Comparison of ENCODE assay signal across 20 cellular contexts in genomic region chr7:17140421-17140820, GRCh38.
DNase-seq lines count a peak whose midpoint lies in the region; ATAC-seq, FAIRE-seq and TF ChIP-seq lines count a peak whose summit lies in the region.
"Had no signal": no experiment of that assay in that cellular context is flagged by ENCODE, and none has a peak within 500 bp of the region (broad histone marks: within the 10 kb centered on the region; RNA-seq: fewer than 3 reads in every experiment).

No MANE protein-coding gene starts in this region.

- no peak overlapping the region for H3K4me3 Mint-ChIP-seq in CD8-positive, alpha-beta T cell
- H3K4me3 Mint-ChIP-seq in activated naive CD8-positive, alpha-beta T cell treated with anti-CD3 and anti-CD28 coated beads, Interleukin-2, amount 10 ng/mL, durations not matched to agents 7 days and 5 days = no peak overlapping the region
- H3K4me3 Mint-ChIP-seq: activated T-helper 1 cell treated with anti-CD3 and anti-CD28 coated beads, Interleukin-12 subunit alpha, Interleukin-12 subunit beta, Interleukin-2, Interleukin-4 antibody, amounts not matched to agents 30 ng/mL and 10 ng/mL and 1 ng/mL, durations not matched to agents 14 hours and 24 hours and 36 hours; neural crest cell had no signal

- TF ChIP-seq POLR2A in A549 (IDR thresholded peaks at IDR 0.05; ENCODE audit: low read length) = no peak

- H3K36me3 Mint-ChIP-seq in CD8-positive, alpha-beta T cell = no peaks in the 10 kb centered on the region
- peaks cover 10% of the 10 kb centered on the region for H3K36me3 Mint-ChIP-seq in activated naive CD8-positive, alpha-beta T cell treated with anti-CD3 and anti-CD28 coated beads, Interleukin-2, amount 10 ng/mL, durations not matched to agents 7 days and 5 days

- 23% methylated on average over 1 of the region's 1 CpG for WGBS in A549 (ENCODE audit: missing lambda C conversion rate)

- DNase-seq in A549 (ENCODE audit: low read depth in 1 of 2, low spot score in 1 of 2) (no peak), NCI-H69 (lab: John Stamatoyannopoulos, UW) (peak; percentile 31), BE2C (no peak), mucosa of gallbladder (ENCODE audit: low spot score) (no peak), WERI-Rb-1 (no peak), DMS79 treated with DMSO at 0.1 percent for 48 hours (lab: John Stamatoyannopoulos, UW) (no peak)
- DNase-seq in CD8-positive, alpha-beta T cell = no peak
- DNase-seq in activated naive CD8-positive, alpha-beta T cell treated with anti-CD3 and anti-CD28 coated beads, Interleukin-2, amount 10 ng/mL, durations not matched to agents 7 days and 5 days = no peak
- DNase-seq: activated CD4-positive, alpha-beta T cell treated with anti-CD3 and anti-CD28 coated beads, Interleukin-2, amount 50 U/mL, for 4 hours; GF-D8; HCEC 1CT; NCI-H82; spleen had no signal

- ATAC-seq in A549 = no peak
- ATAC-seq in CD8-positive, alpha-beta T cell = no peak
- no peak for ATAC-seq in activated naive CD8-positive, alpha-beta T cell treated with anti-CD3 and anti-CD28 coated beads, Interleukin-2, amount 10 ng/mL, durations not matched to agents 7 days and 5 days (ENCODE audit: low read depth)

- H3K4me2 ChIP-seq in A549 = peak overlapping the region; percentile 37; the same call in 2 of the 3 replicates
- H3K4me2 ChIP-seq: PC-9 had no signal

- no peak for FAIRE-seq in A549 (lab: Jason Lieb, UNC)
- FAIRE-seq: D721Med, frontal cortex, GM12891 had no signal

- no peaks in the 10 kb centered on the region for H3K27me3 ChIP-seq in CD8-positive, alpha-beta T cell (ENCODE audit: insufficient read depth, low read length)
- H3K27me3 ChIP-seq in BE2C = no peaks in the 10 kb centered on the region
- H3K27me3 ChIP-seq in WERI-Rb-1 (ENCODE audit: insufficient read depth, low read depth, severe bottlenecking) = no peaks in the 10 kb centered on the region
- H3K27me3 ChIP-seq: spleen had no signal

- TF ChIP-seq CTCF in A549 (IDR thresholded peaks at IDR 0.05) = no peak
- no peak for TF ChIP-seq CTCF in CD8-positive, alpha-beta T cell (IDR thresholded peaks at IDR 0.05)
- no peak for TF ChIP-seq CTCF in BE2C (IDR thresholded peaks at IDR 0.05; ENCODE audit: low read depth, low read length)
- TF ChIP-seq CTCF in WERI-Rb-1 (IDR thresholded peaks at IDR 0.05; ENCODE audit: low read depth, low read length) = no peak

- H3K4me1 ChIP-seq in A549 (peaks cover 42% of the 10 kb centered on the region), BE2C (no peaks in the 10 kb centered on the region)
- H3K4me1 ChIP-seq in CD8-positive, alpha-beta T cell (ENCODE audit: insufficient read depth, low read length) = peaks cover 42% of the 10 kb centered on the region

- no peaks in the 10 kb centered on the region for H3K9me3 Mint-ChIP-seq in CD8-positive, alpha-beta T cell
- H3K9me3 Mint-ChIP-seq in activated naive CD8-positive, alpha-beta T cell treated with anti-CD3 and anti-CD28 coated beads, Interleukin-2, amount 10 ng/mL, durations not matched to agents 7 days and 5 days = peaks cover 3% of the 10 kb centered on the region
- H3K9me3 Mint-ChIP-seq: neural crest cell had no signal

- no peak for TF ChIP-seq EP300 in A549 (IDR thresholded peaks at IDR 0.05)

- H3K27ac ChIP-seq in A549 = peak overlapping the region; percentile 31 to 38; a peak in 2 of 6 replicates
- H3K27ac ChIP-seq in CD8-positive, alpha-beta T cell (ENCODE audit: low read depth, low read length) = no peak overlapping the region
- H3K27ac ChIP-seq in WERI-Rb-1 = no peak overlapping the region
- H3K27ac ChIP-seq: HL-60, PC-9 had no signal

- no peaks in the 10 kb centered on the region for H3K36me3 ChIP-seq in CD8-positive, alpha-beta T cell (ENCODE audit: insufficient read depth, low read length)
- H3K36me3 ChIP-seq in BE2C = no peaks in the 10 kb centered on the region
- H3K36me3 ChIP-seq in WERI-Rb-1 = no peaks in the 10 kb centered on the region
- H3K36me3 ChIP-seq: spleen had no signal

- POLR2A ChIA-PET in A549 (lab: Yijun Ruan, JAX) = no interaction called here
- POLR2A ChIA-PET in CD8-positive, alpha-beta T cell (lab: Charles Lee) = interaction anchor here (0.8 kb wide), 1 partner anchor 159 kb away, joined by 3 read pairs; no protein-coding TSS in a partner anchor
- POLR2A ChIA-PET in activated naive CD8-positive, alpha-beta T cell treated with anti-CD3 and anti-CD28 coated beads, Interleukin-2, amount 10 ng/mL, durations not matched to agents 7 days and 5 days (lab: Charles Lee) = interaction anchor here (1.2 to 1.9 kb wide), 5 partner anchors 10 to 159 kb away, joined by 3 to 15 read pairs (median 5); partner anchors contain the start of gene AHR

- peaks cover 57% of the 10 kb centered on the region for H3K4me1 Mint-ChIP-seq in CD8-positive, alpha-beta T cell (ENCODE audit: low read depth)
- H3K4me1 Mint-ChIP-seq in activated naive CD8-positive, alpha-beta T cell treated with anti-CD3 and anti-CD28 coated beads, Interleukin-2, amount 10 ng/mL, durations not matched to agents 7 days and 5 days = peaks cover 61% of the 10 kb centered on the region

- TF ChIP-seq RAD21 in A549 (conservative IDR thresholded peaks at IDR 0.05 in 1 of 2, IDR thresholded peaks at IDR 0.05 in 1 of 2) = no peak

- H3K4me3 ChIP-seq in A549 (no peak overlapping the region), BE2C (ENCODE audit: low read depth, low read length) (no peak overlapping the region), WERI-Rb-1 (ENCODE audit: low read depth, low read length) (no peak overlapping the region)
- no peak overlapping the region for H3K4me3 ChIP-seq in CD8-positive, alpha-beta T cell (ENCODE audit: low read depth, low read length)
- H3K4me3 ChIP-seq: PC-9, spleen had no signal

- peak overlapping the region; percentile 88 for H3K27ac Mint-ChIP-seq in CD8-positive, alpha-beta T cell
- H3K27ac Mint-ChIP-seq in activated naive CD8-positive, alpha-beta T cell treated with anti-CD3 and anti-CD28 coated beads, Interleukin-2, amount 10 ng/mL, durations not matched to agents 7 days and 5 days = peak overlapping the region; percentile 35

- intact Hi-C loops in CD8-positive, alpha-beta T cell (cut with DNase I, micrococcal nuclease) = loop anchor here (5.0 to 10.0 kb wide), 2 partner anchors 157 to 496 kb away; partner anchors contain the start of genes AHR (in 1 of the 2), ANKMY2 (in 1 of the 2) and BZW2 (in 1 of the 2)

- no peaks in the 10 kb centered on the region for H3K27me3 Mint-ChIP-seq in CD8-positive, alpha-beta T cell (ENCODE audit: low read depth)
- H3K27me3 Mint-ChIP-seq in activated naive CD8-positive, alpha-beta T cell treated with anti-CD3 and anti-CD28 coated beads, Interleukin-2, amount 10 ng/mL, durations not matched to agents 7 days and 5 days = no peaks in the 10 kb centered on the region

- no peaks in the 10 kb centered on the region for H3K9me3 ChIP-seq in A549
- no peaks in the 10 kb centered on the region for H3K9me3 ChIP-seq in CD8-positive, alpha-beta T cell (ENCODE audit: low read length)
- no peaks in the 10 kb centered on the region for H3K9me3 ChIP-seq in BE2C
- H3K9me3 ChIP-seq in WERI-Rb-1 (ENCODE audit: severe bottlenecking) = no peaks in the 10 kb centered on the region
- H3K9me3 ChIP-seq: spleen had no signal

- CTCF ChIA-PET in A549 (lab: Yijun Ruan, JAX) = interaction anchor here (1.1 kb wide), 2 partner anchors 10 to 13 kb away, joined by 3 to 5 read pairs; no protein-coding TSS in a partner anchor
- CTCF ChIA-PET in CD8-positive, alpha-beta T cell (lab: Charles Lee) = interaction anchor here (0.9 kb wide), 1 partner anchor 11 kb away, joined by 3 read pairs; no protein-coding TSS in a partner anchor

TF ChIP-seq in A549, 52 proteins besides CTCF, POLR2A, EP300 and RAD21:
- TF ChIP-seq HEYL (CRISPR knock-in tag; IDR thresholded peaks at IDR 0.05) (no peak), HDAC2 (IDR thresholded peaks at IDR 0.05) (no peak), CHD4 (IDR thresholded peaks at IDR 0.05; ENCODE audit: borderline replicate concordance) (no peak), BCL3 (IDR thresholded peaks at IDR 0.05) (no peak)

Comparison
In these comparisons a context has a peak if more than half of its experiments do, and no peak if none do; other contexts are left out.
1. H3K27ac ChIP-seq: peak in A549 (2 of 2); none in CD8-positive, alpha-beta T cell (single experiment) and WERI-Rb-1 (single experiment).